Comparison of ENCODE assay signal across 1 cellular context in genomic region chr3:160210799-160211221, GRCh38.
TF ChIP-seq lines count a peak whose summit lies in the region.

No MANE protein-coding gene starts in this region.

TF ChIP-seq in GM12878, 131 proteins besides CTCF, POLR2A, EP300 and RAD21 (continued from another document):
- TF ChIP-seq RELB (IDR thresholded peaks at IDR 0.05; ENCODE audit: low read depth) (no peak), ZNF592 (IDR thresholded peaks at IDR 0.05) (no peak), ZZZ3 (IDR thresholded peaks at IDR 0.05; ENCODE audit: control insufficient read depth, insufficient read length, low read depth) (no peak), PAX8 (IDR thresholded peaks at IDR 0.05) (no peak), PKNOX1 (IDR thresholded peaks at IDR 0.05) (no peak), BCL11A (IDR thresholded peaks at IDR 0.05; ENCODE audit: low read depth, low read length) (no peak), SREBF2 (IDR thresholded peaks at IDR 0.05; ENCODE audit: low read length) (no peak), YY1 (IDR thresholded peaks at IDR 0.05; ENCODE audit: low read depth, low read length) (0 out of 2 replicates have a peak, but pooled peaks have one; percentile 11), SMC3 (IDR thresholded peaks at IDR 0.05; ENCODE audit: borderline replicate concordance, low read length) (peak; percentile 43; the same call in 1 of the 2 replicates), SUPT20H (IDR thresholded peaks at IDR 0.05; ENCODE audit: borderline replicate concordance, control insufficient read depth, low read depth, low read length) (no peak), POLR2AphosphoS5 (IDR thresholded peaks at IDR 0.05; ENCODE audit: low read length) (no peak), GABPA (IDR thresholded peaks at IDR 0.05; ENCODE audit: low read depth) (no peak), RCOR1 (conservative IDR thresholded peaks at IDR 0.05; ENCODE audit: low read depth, low read length) (no peak), HDAC2 (IDR thresholded peaks at IDR 0.05) (no peak), ATF2 (IDR thresholded peaks at IDR 0.05; ENCODE audit: low read length) (peak; percentile 83)
